1 cellular context compared by ENCODE assay signal in the genomic region with DNA sequence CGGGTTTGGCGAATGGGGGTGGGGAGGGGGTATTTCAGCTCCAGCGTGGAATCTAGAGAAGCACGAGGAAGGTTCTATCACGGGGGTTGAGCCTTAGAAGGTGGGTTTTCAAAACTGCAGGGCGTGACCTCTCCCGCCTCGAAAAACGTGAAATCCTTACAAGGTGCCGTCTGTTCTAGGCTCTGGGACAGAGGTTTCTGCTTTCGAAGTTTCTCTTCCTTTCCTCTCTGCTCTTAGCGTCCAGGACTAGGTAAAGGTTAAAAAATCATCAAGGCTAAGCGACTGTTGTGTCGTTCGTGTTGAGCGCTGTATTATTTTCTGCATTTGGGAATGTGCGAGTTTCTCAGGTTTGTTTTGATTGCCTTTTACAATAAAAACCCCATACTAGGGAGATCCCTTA.
TF ChIP-seq lines count a peak whose summit lies in the region.

No MANE protein-coding gene starts in this region.

TF ChIP-seq in IMR-90, 13 proteins besides CTCF, POLR2A, EP300 and RAD21 (continued from another document):
- TF ChIP-seq BHLHE40 (IDR thresholded peaks at IDR 0.05; ENCODE audit: low read depth, low read length) = no peak
- no peak for TF ChIP-seq CHD1 (IDR thresholded peaks at IDR 0.05; ENCODE audit: low read depth, low read length)
- no peak for TF ChIP-seq MAZ (IDR thresholded peaks at IDR 0.05; ENCODE audit: borderline replicate concordance, low read depth, low read length)
- no peak for TF ChIP-seq FOS (IDR thresholded peaks at IDR 0.05; ENCODE audit: low read depth, low read length)
- TF ChIP-seq, protein P1, sequence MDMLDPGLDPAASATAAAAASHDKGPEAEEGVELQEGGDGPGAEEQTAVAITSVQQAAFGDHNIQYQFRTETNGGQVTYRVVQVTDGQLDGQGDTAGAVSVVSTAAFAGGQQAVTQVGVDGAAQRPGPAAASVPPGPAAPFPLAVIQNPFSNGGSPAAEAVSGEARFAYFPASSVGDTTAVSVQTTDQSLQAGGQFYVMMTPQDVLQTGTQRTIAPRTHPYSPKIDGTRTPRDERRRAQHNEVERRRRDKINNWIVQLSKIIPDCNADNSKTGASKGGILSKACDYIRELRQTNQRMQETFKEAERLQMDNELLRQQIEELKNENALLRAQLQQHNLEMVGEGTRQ (IDR thresholded peaks at IDR 0.05; ENCODE audit: low read depth, low read length) = no peak
- TF ChIP-seq CEBPB (IDR thresholded peaks at IDR 0.05; ENCODE audit: low read depth, low read length) = no peak
